ENCODE assay signal across 8 cellular contexts in genomic region chr1:32413507-32414185, GRCh38. TPM values are rescaled to one million over a fixed set of nuclear protein-coding genes. Genes with fewer than 3 reads are reported as not detected.
A peak's percentile ranks its signal among the peaks of the same experiment; 100 is the strongest.
DNase-seq lines count a peak whose midpoint lies in the region; ATAC-seq and TF ChIP-seq lines count a peak whose summit lies in the region.

No MANE protein-coding gene starts in this region.

- no peaks in the 10 kb centered on the region for H3K4me1 ChIP-seq in OCI-LY3 (ENCODE audit: low read length)
- no peaks in the 10 kb centered on the region for H3K4me1 ChIP-seq in suprapubic skin

- intact Hi-C loops in CD4-positive, alpha-beta T cell (cut with DNase I, micrococcal nuclease) = loop anchor here (1.0 to 10.0 kb wide), 8 partner anchors 13 to 751 kb away; no protein-coding TSS in a partner anchor

- no peaks in the 10 kb centered on the region for H3K9me3 Mint-ChIP-seq in CD4-positive, alpha-beta T cell
- H3K9me3 Mint-ChIP-seq in nephron progenitor cell = peaks cover 77% of the 10 kb centered on the region

- peak; percentile 48 to 73 (median 62) for DNase-seq in CD4-positive, alpha-beta T cell
- DNase-seq in HL-60 (ENCODE audit: low read depth in 1 of 2, low spot score in 1 of 2) (peak; percentile 77 to 83), nephron progenitor cell (peak; percentile 34), suprapubic skin (ENCODE audit: low spot score in 2 of 2) (peak in 1 of 2 donors; percentile 79)
- DNase-seq in activated CD8-positive, alpha-beta memory T cell treated with anti-CD3 and anti-CD28 coated beads, Interleukin-2, amount 50 U/mL, for 4 hours = peak; percentile 72

- no peaks in the 10 kb centered on the region for H3K9me3 ChIP-seq in CD4-positive, alpha-beta T cell (ENCODE audit: control insufficient read depth, low read length)
- H3K9me3 ChIP-seq in OCI-LY3 (ENCODE audit: insufficient read depth, low read length) (no peaks in the 10 kb centered on the region), suprapubic skin (no peaks in the 10 kb centered on the region)

- POLR2A ChIA-PET in CD4-positive, alpha-beta T cell (lab: Charles Lee) = no interaction called here

- no peak overlapping the region for H3K27ac ChIP-seq in CD4-positive, alpha-beta T cell (ENCODE audit: low read depth, low read length)
- no peak overlapping the region for H3K27ac ChIP-seq in HL-60 (replicated peaks)
- no peak overlapping the region for H3K27ac ChIP-seq in OCI-LY3 (ENCODE audit: low read length)
- H3K27ac ChIP-seq in suprapubic skin = no peak overlapping the region

- no peaks in the 10 kb centered on the region for H3K79me2 ChIP-seq in OCI-LY3 (ENCODE audit: low read length)

- TF ChIP-seq CTCF in CD4-positive, alpha-beta T cell (IDR thresholded peaks at IDR 0.05) = peak; percentile 84
- TF ChIP-seq CTCF in HL-60 (IDR thresholded peaks at IDR 0.05; ENCODE audit: insufficient read depth, low read length) (peak; percentile 80), OCI-LY3 (IDR thresholded peaks at IDR 0.05; ENCODE audit: low read depth, low read length) (peak; percentile 56), nephron progenitor cell (IDR thresholded peaks at IDR 0.05) (peak; percentile 36), suprapubic skin (IDR thresholded peaks at IDR 0.05) (peak; percentile 33 to 63)

- H3K4me3 ChIP-seq in HL-60 (replicated peaks; ENCODE audit: insufficient read depth, low read length) = no peak overlapping the region
- no peak overlapping the region for H3K4me3 ChIP-seq in OCI-LY3 (ENCODE audit: low read length)
- no peak overlapping the region for H3K4me3 ChIP-seq in suprapubic skin

- H3K36me3 ChIP-seq in OCI-LY3 (replicated peaks; ENCODE audit: low read depth, low read length) (no peaks in the 10 kb centered on the region), suprapubic skin (no peaks in the 10 kb centered on the region)

- TF ChIP-seq POLR2A in suprapubic skin (IDR thresholded peaks at IDR 0.05) = no peak

- H3K27me3 Mint-ChIP-seq in CD4-positive, alpha-beta T cell = peaks cover 20% of the 10 kb centered on the region
- peaks cover 15% of the 10 kb centered on the region for H3K27me3 Mint-ChIP-seq in nephron progenitor cell (ENCODE audit: low read depth, poor library complexity)

- no peak overlapping the region for H3K9ac ChIP-seq in OCI-LY3 (ENCODE audit: low read length)

- no peak for TF ChIP-seq EP300 in suprapubic skin (IDR thresholded peaks at IDR 0.05)

- 0 out of 2 replicates have a peak overlapping the region, but pooled peaks have one; percentile 18 for H2AFZ ChIP-seq in OCI-LY3 (ENCODE audit: low read depth, low read length)

- CTCF ChIA-PET in CD4-positive, alpha-beta T cell (lab: Charles Lee) = interaction anchor here (1.5 to 4.5 kb wide), 2 partner anchors 12 to 198 kb away, joined by 4 to 28 read pairs; no protein-coding TSS in a partner anchor

- no peaks in the 10 kb centered on the region for H3K27me3 ChIP-seq in CD4-positive, alpha-beta T cell (ENCODE audit: control insufficient read depth, insufficient read depth, low read length)
- H3K27me3 ChIP-seq in HL-60 (ENCODE audit: insufficient read depth, poor library complexity, severe bottlenecking) (peaks cover 4% of the 10 kb centered on the region), OCI-LY3 (ENCODE audit: low read depth, low read length) (no peaks in the 10 kb centered on the region), suprapubic skin (no peaks in the 10 kb centered on the region)

- WGBS in suprapubic skin = 56% methylated on average over 10 of the region's 10 CpGs

- no peak overlapping the region for H3K4me3 Mint-ChIP-seq in CD4-positive, alpha-beta T cell
- H3K4me3 Mint-ChIP-seq in nephron progenitor cell = no peak overlapping the region

- H4K20me1 ChIP-seq in OCI-LY3 (ENCODE audit: insufficient read depth, low read length) = no peaks in the 10 kb centered on the region

- H3K4me2 ChIP-seq in OCI-LY3 (ENCODE audit: low read length) = no peak overlapping the region

- H3K36me3 Mint-ChIP-seq in CD4-positive, alpha-beta T cell (ENCODE audit: low read depth) = no peaks in the 10 kb centered on the region
- H3K36me3 Mint-ChIP-seq in nephron progenitor cell (ENCODE audit: low read depth) = peaks cover 24% of the 10 kb centered on the region

- ATAC-seq in CD4-positive, alpha-beta T cell (ENCODE audit: poor library complexity) = peak; percentile 83
- peak; percentile 84 for ATAC-seq in esophagus mucosa
- no peak for ATAC-seq in GM18520 (IDR thresholded peaks at IDR 0.05; ENCODE audit: unreplicated experiment)

- H3K4me1 Mint-ChIP-seq in CD4-positive, alpha-beta T cell (ENCODE audit: low read depth) = no peaks in the 10 kb centered on the region
- no peaks in the 10 kb centered on the region for H3K4me1 Mint-ChIP-seq in nephron progenitor cell

- no peak overlapping the region for H3K27ac Mint-ChIP-seq in CD4-positive, alpha-beta T cell
- H3K27ac Mint-ChIP-seq in nephron progenitor cell = no peak overlapping the region

RNA-seq across cellular contexts. Expression of gene BSDC1, which starts 19.4 kb away (rescaled TPM):
- 100 to 1,000 TPM; 186 to 190 TPM for total RNA-seq in CD4-positive, alpha-beta T cell
- total RNA-seq in esophagus mucosa (39.5 TPM), suprapubic skin (100 to 1,000 TPM in 3 of 4 donors, 10 to 100 TPM in 1; 96.0 to 140 (median 120) TPM)

RNA-seq across cellular contexts. Expression of gene ZBTB8B, which starts 51.2 kb away (rescaled TPM):
- not detected for total RNA-seq in CD4-positive, alpha-beta T cell
- not detected for total RNA-seq in esophagus mucosa
- under 1 TPM in 1 of 4 donors, not detected in 3; 0.08 TPM for total RNA-seq in suprapubic skin

RNA-seq across cellular contexts. Expression of gene TSSK3, which starts 51.3 kb away (rescaled TPM):
- under 1 TPM in 1 of 2 experiments, not detected in 1; 0.98 TPM for total RNA-seq in CD4-positive, alpha-beta T cell
- total RNA-seq in esophagus mucosa = 0.52 TPM
- 1 to 10 TPM in 2 of 4 donors, under 1 TPM in 1, not detected in 1; 0.86 to 2.7 (median 1.3) TPM for total RNA-seq in suprapubic skin

RNA-seq across cellular contexts. Expression of gene FAM229A, which starts 51.4 kb away (rescaled TPM):
- total RNA-seq in CD4-positive, alpha-beta T cell = 10 to 100 TPM; 38.0 to 38.6 TPM
- 2.3 TPM for total RNA-seq in esophagus mucosa
- total RNA-seq in suprapubic skin = 10 to 100 TPM in 3 of 4 donors, 1 to 10 TPM in 1; 4.4 to 41.8 (median 16.3) TPM
